ENCODE assay signal across 28 cellular contexts in genomic region chr5:132024117-132024435, GRCh38. TPM values are rescaled to one million over a fixed set of nuclear protein-coding genes. Genes with fewer than 3 reads are reported as not detected.
"Had no signal": no experiment of that assay in that cellular context is flagged by ENCODE, and none has a peak within 500 bp of the region (broad histone marks: within the 10 kb centered on the region; RNA-seq: fewer than 3 reads in every experiment).

No MANE protein-coding gene starts in this region.

- H3K36me3 Mint-ChIP-seq: activated naive CD4-positive, alpha-beta T cell treated with anti-CD3 and anti-CD28 coated beads, Interleukin-2, amount 50 U/mL, for 72 hours; brain had no signal

- DNase-seq: activated CD4-positive, alpha-beta T cell treated with anti-CD3 and anti-CD28 coated beads for 4 hours; activated CD4-positive, alpha-beta T cell treated with anti-CD3 and anti-CD28 coated beads, Interleukin-2, amount 50 U/mL, for 1 hour; activated CD4-positive, alpha-beta T cell treated with anti-CD3 and anti-CD28 coated beads, Interleukin-2, amount 50 U/mL, for 48 hours; activated CD4-positive, CD25-positive, alpha-beta regulatory T cell; activated CD4-positive, CD25-positive, alpha-beta regulatory T cell treated with anti-CD3 and anti-CD28 coated beads, Interleukin-2, amount 50 U/mL, for 72 hours; activated CD8-positive, alpha-beta T cell treated with anti-CD3 and anti-CD28 coated beads for 36 hours; activated effector memory CD4-positive, alpha-beta T cell treated with anti-CD3 and anti-CD28 coated beads, Interleukin-2, amount 50 U/mL, for 16 hours; activated naive CD4-positive, alpha-beta T cell treated with anti-CD3 and anti-CD28 coated beads for 36 hours; activated naive CD8-positive, alpha-beta T cell treated with anti-CD3 and anti-CD28 coated beads, Interleukin-2, amount 10 ng/mL, durations not matched to agents 7 days and 5 days; activated T-cell treated with anti-CD3 and anti-CD28 coated beads, Interleukin-2, amount 50 U/mL, for 4 hours; central memory CD4-positive, alpha-beta T cell; cerebellar nuclear complex; colonic mucosa; effector memory CD4-positive, alpha-beta T cell; foreskin keratinocyte; gastrocnemius medialis; glutamatergic neuron; T-helper 2 cell had no signal

- H3K27ac Mint-ChIP-seq: activated naive CD4-positive, alpha-beta T cell treated with anti-CD3 and anti-CD28 coated beads for 36 hours; activated naive CD4-positive, alpha-beta T cell treated with anti-CD3 and anti-CD28 coated beads, Interleukin-2, amount 50 U/mL, for 72 hours; activated naive CD8-positive, alpha-beta T cell treated with anti-CD3 and anti-CD28 coated beads, Interleukin-2, amount 10 ng/mL, durations not matched to agents 7 days and 5 days; brain; endodermal cell had no signal

- H3K4me1 Mint-ChIP-seq: brain, endodermal cell had no signal

- H3K4me3 Mint-ChIP-seq: activated CD8-positive, alpha-beta T cell treated with anti-CD3 and anti-CD28 coated beads for 36 hours; activated naive CD4-positive, alpha-beta T cell treated with anti-CD3 and anti-CD28 coated beads for 36 hours; activated naive CD8-positive, alpha-beta T cell treated with anti-CD3 and anti-CD28 coated beads, Interleukin-2, amount 10 ng/mL, durations not matched to agents 7 days and 5 days; activated T-cell treated with anti-CD3 and anti-CD28 coated beads, Interleukin-2, amount 50 U/mL, for 4 hours; brain; endodermal cell had no signal

- H3K9me3 Mint-ChIP-seq: activated CD8-positive, alpha-beta T cell treated with anti-CD3 and anti-CD28 coated beads for 36 hours; activated naive CD4-positive, alpha-beta T cell treated with anti-CD3 and anti-CD28 coated beads for 36 hours; activated naive CD4-positive, alpha-beta T cell treated with anti-CD3 and anti-CD28 coated beads, Interleukin-2, amount 50 U/mL, for 72 hours; activated naive CD8-positive, alpha-beta T cell treated with anti-CD3 and anti-CD28 coated beads, Interleukin-2, amount 10 ng/mL, durations not matched to agents 7 days and 5 days; activated T-cell treated with anti-CD3 and anti-CD28 coated beads, Interleukin-2, amount 50 U/mL, for 4 hours; activated T-helper 2 cell treated with anti-CD3 and anti-CD28 coated beads, Interferon-gamma antibody, Interleukin-2, Interleukin-4, amounts not matched to agents 10 μg/mL and 5 μg/mL and 100 μg/mL, durations not matched to agents 14 hours and 24 hours and 36 hours; endodermal cell had no signal

- ATAC-seq: activated CD8-positive, alpha-beta T cell treated with anti-CD3 and anti-CD28 coated beads for 36 hours; activated naive CD4-positive, alpha-beta T cell treated with anti-CD3 and anti-CD28 coated beads, Interleukin-2, amount 50 U/mL, for 72 hours; activated T-cell treated with anti-CD3 and anti-CD28 coated beads, Interleukin-2, amount 50 U/mL, for 4 hours; esophagus mucosa; gastrocnemius medialis had no signal

- H3K27me3 Mint-ChIP-seq: activated CD8-positive, alpha-beta T cell treated with anti-CD3 and anti-CD28 coated beads for 36 hours had no signal

RNA-seq across cellular contexts. Expression of gene IL3, which starts 36.4 kb away (rescaled TPM):
- total RNA-seq: activated naive CD4-positive, alpha-beta T cell treated with anti-CD3 and anti-CD28 coated beads for 36 hours; activated naive CD8-positive, alpha-beta T cell treated with anti-CD3 and anti-CD28 coated beads, Interleukin-2, amount 10 ng/mL, durations not matched to agents 7 days and 5 days; ascending aorta; breast epithelium; cardiac muscle cell; dermis microvascular lymphatic vessel endothelial cell; endodermal cell; epithelial cell of proximal tubule; esophagus mucosa; foreskin keratinocyte; gastrocnemius medialis had no signal

RNA-seq across cellular contexts. Expression of gene CSF2, which starts 49.5 kb away (rescaled TPM):
- total RNA-seq: ascending aorta, breast epithelium, cardiac muscle cell, endodermal cell, esophagus mucosa, gastrocnemius medialis had no signal
